In the genomic region with DNA sequence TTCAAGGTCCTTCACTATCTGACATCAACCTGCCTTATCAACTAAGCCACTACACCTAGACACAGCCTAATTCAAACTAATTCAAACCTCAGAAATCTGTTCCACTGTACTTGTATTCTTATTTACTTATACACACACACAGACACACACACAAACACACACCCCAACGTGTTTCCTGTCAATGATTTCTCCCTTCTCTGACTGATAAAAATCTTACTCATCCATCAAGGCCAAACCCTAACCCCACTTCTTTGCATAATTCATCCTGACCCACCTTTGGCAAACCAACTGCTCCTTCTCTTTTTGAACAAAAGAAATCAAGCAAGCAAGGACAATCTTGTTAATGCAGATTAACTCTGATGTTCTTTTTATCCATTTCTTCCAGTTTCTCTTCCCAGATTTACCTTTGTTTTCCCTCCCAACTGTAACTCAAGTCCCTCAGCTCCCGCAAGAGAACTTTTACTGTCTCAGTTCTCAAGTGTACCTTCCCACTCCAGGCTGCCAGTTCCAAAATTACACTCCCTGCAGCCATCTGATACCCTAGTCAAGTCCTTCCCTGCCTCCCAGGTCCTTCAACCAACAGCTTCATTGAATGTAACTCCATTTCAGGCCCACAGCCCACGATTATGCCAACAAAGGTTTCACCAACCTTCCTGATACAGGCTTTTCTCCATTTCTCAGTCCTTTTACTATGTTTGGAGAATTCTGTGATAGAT, we compare ENCODE assay signal across 30 cellular contexts.
DNase-seq lines count a peak whose midpoint lies in the region; ATAC-seq, FAIRE-seq and TF ChIP-seq lines count a peak whose summit lies in the region.
"Had no signal": no experiment of that assay in that cellular context is flagged by ENCODE, and none has a peak within 500 bp of the region (broad histone marks: within the 10 kb centered on the region; RNA-seq: fewer than 3 reads in every experiment).

No MANE protein-coding gene starts in this region.

- 73% methylated on average over 3 of the region's 3 CpGs for WGBS in right cardiac atrium

- no peaks in the 10 kb centered on the region for H3K4me1 ChIP-seq in right cardiac atrium (ENCODE audit: control insufficient read depth, insufficient read depth, low read length)
- H3K4me1 ChIP-seq: BLaER1, Caco-2, SJSA1 had no signal

- DNase-seq in H7: peak; percentile 13
- peak; percentile 8 for DNase-seq in NCI-H2107 (lab: John Stamatoyannopoulos, UW)
- DNase-seq in bronchial epithelial cell (ENCODE audit: low read depth): peak; percentile 58
- DNase-seq in myocyte (ENCODE audit: low read depth): peak; percentile 39
- no peak for DNase-seq in GM19240 (ENCODE audit: insufficient read length, low spot score)
- DNase-seq in substantia nigra (lab: John Stamatoyannopoulos, UW): no peak
- DNase-seq in right cardiac atrium: no peak
- DNase-seq: activated CD4-positive, alpha-beta T cell treated with anti-CD3 and anti-CD28 coated beads for 48 hours; activated CD8-positive, alpha-beta memory T cell treated with anti-CD3 and anti-CD28 coated beads for 24 hours; activated naive CD4-positive, alpha-beta T cell treated with anti-CD3 and anti-CD28 coated beads, Interleukin-2, amount 50 U/mL, for 16 hours; activated T-cell treated with anti-CD3 and anti-CD28 coated beads for 4 hours; body of pancreas; Caco-2; cerebellar nuclear complex; DND-41; foreskin fibroblast; heart left ventricle; mammary epithelial cell; NCI-H1694; NCI-H2227 treated with DMSO at 0.1 percent for 48 hours; nephron progenitor cell; ovary; retina; RPMI8226; stimulated activated naive CD4-positive, alpha-beta T cell treated with Interleukin-2 at 50 U/mL for 16 hours had no signal

- H3K36me3 ChIP-seq in H7 (replicated peaks; ENCODE audit: control insufficient read depth, insufficient read depth, low read length): peaks cover 5% of the 10 kb centered on the region
- no peaks in the 10 kb centered on the region for H3K36me3 ChIP-seq in bronchial epithelial cell (ENCODE audit: control insufficient read depth, insufficient read depth, low read length)
- H3K36me3 ChIP-seq: esophagus muscularis mucosa, ovary, SJSA1 had no signal

- H3K9me3 ChIP-seq in right cardiac atrium (ENCODE audit: control insufficient read depth, low read length): no peaks in the 10 kb centered on the region
- H3K9me3 ChIP-seq: BLaER1, body of pancreas, Caco-2, esophagus muscularis mucosa, heart left ventricle, ovary, SJSA1 had no signal

- H3K4me3 ChIP-seq in H7 (ENCODE audit: insufficient read depth, low read depth, low read length) (no peak overlapping the region), bronchial epithelial cell (ENCODE audit: low read depth, low read length) (no peak overlapping the region), right cardiac atrium (ENCODE audit: low read length) (no peak overlapping the region)
- H3K4me3 ChIP-seq: BLaER1, body of pancreas, esophagus muscularis mucosa, heart left ventricle, ovary, SJSA1, smooth muscle cell had no signal

- no peak overlapping the region for H3K27ac ChIP-seq in substantia nigra (ENCODE audit: low read depth, low read length, poor library complexity, severe bottlenecking)
- H3K27ac ChIP-seq in right cardiac atrium (ENCODE audit: low read length): no peak overlapping the region
- H3K27ac ChIP-seq: BLaER1, body of pancreas, esophagus muscularis mucosa, heart left ventricle, ovary, SJSA1 had no signal

- no peaks in the 10 kb centered on the region for H3K27me3 ChIP-seq in H7 (ENCODE audit: control insufficient read depth, insufficient read depth, low read length)
- H3K27me3 ChIP-seq in bronchial epithelial cell (ENCODE audit: control insufficient read depth, insufficient read depth, low read length): no peaks in the 10 kb centered on the region
- no peaks in the 10 kb centered on the region for H3K27me3 ChIP-seq in right cardiac atrium (ENCODE audit: control insufficient read depth, insufficient read depth)
- H3K27me3 ChIP-seq: BLaER1, body of pancreas, esophagus muscularis mucosa, heart left ventricle, ovary, SJSA1 had no signal

- no peak for TF ChIP-seq CTCF in bronchial epithelial cell (IDR thresholded peaks at IDR 0.05; ENCODE audit: insufficient read depth, low read length, severe bottlenecking)

- intact Hi-C loops in right cardiac atrium (cut with DNase I): no loop called here

- ATAC-seq in right cardiac atrium (no peak), GM21825 (IDR thresholded peaks at IDR 0.05; ENCODE audit: unreplicated experiment) (no peak)
- ATAC-seq: body of pancreas, heart left ventricle had no signal

- FAIRE-seq in bronchial epithelial cell (lab: Jason Lieb, UNC): no peak

Comparison
In these comparisons a context has a peak if more than half of its experiments do, and no peak if none do; other contexts are left out.
1. DNase-seq: peak in H7 (single experiment), NCI-H2107 (single experiment), bronchial epithelial cell (single experiment) and myocyte (single experiment); none in GM19240 (single experiment), substantia nigra (0 of 49) and right cardiac atrium (0 of 3).